Comparison of ENCODE assay signal across 1 cellular context in the genomic region with DNA sequence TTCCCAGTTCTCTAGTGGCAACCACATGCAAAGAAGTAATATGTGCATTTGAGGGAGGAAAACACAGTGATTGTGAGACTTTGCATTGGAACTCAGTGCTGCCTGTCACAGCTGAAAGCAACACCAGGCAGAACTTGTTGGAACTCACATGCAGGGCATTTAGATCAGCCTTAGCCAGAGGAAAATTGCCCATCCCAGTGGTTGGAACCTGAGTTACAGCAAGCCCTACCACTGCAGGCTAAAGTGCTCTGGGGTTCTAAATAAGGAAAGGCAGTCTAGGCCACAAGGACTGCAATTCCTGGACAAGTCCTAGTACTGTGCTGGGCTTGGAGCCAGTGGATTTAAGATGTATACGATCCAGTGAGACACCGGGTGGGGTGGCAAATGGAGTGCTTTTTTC.
TF ChIP-seq lines count a peak whose summit lies in the region.

No MANE protein-coding gene starts in this region.

TF ChIP-seq in WTC11, 78 proteins besides CTCF, POLR2A, EP300 and RAD21 (continued from another document):
- no peak for TF ChIP-seq MLX (CRISPR knock-in tag; IDR thresholded peaks at IDR 0.05)
- no peak for TF ChIP-seq ZNF281 (CRISPR knock-in tag; IDR thresholded peaks at IDR 0.05)
- no peak for TF ChIP-seq TCF7 (CRISPR knock-in tag; IDR thresholded peaks at IDR 0.05; ENCODE audit: low read depth)
- no peak for TF ChIP-seq NFATC4 (CRISPR knock-in tag; IDR thresholded peaks at IDR 0.05)
- TF ChIP-seq ZSCAN18 (CRISPR knock-in tag; IDR thresholded peaks at IDR 0.05) = no peak
- no peak for TF ChIP-seq MXD4 (CRISPR knock-in tag; IDR thresholded peaks at IDR 0.05; ENCODE audit: borderline replicate concordance)
